Comparison of ENCODE assay signal across 8 cellular contexts in genomic region chr1:26472901-26473845, GRCh38. TPM values are rescaled to one million over a fixed set of nuclear protein-coding genes. Genes with fewer than 3 reads are reported as not detected.
A peak's percentile ranks its signal among the peaks of the same experiment; 100 is the strongest.
DNase-seq lines count a peak whose midpoint lies in the region; ATAC-seq, FAIRE-seq and TF ChIP-seq lines count a peak whose summit lies in the region.

No MANE protein-coding gene starts in this region.

- ATAC-seq in HG02884 (IDR thresholded peaks at IDR 0.05; ENCODE audit: unreplicated experiment) (peak; percentile 56), T-helper 17 cell (peak; percentile 80)

- H3K9me3 ChIP-seq in T-helper 17 cell (ENCODE audit: control insufficient read depth, low read length, poor library complexity, severe bottlenecking), result no peaks in the 10 kb centered on the region
- no peaks in the 10 kb centered on the region for H3K9me3 ChIP-seq in left ventricle myocardium inferior (replicated peaks)

- peak overlapping the region; percentile 92 for H3K4me3 Mint-ChIP-seq in T-helper 17 cell
- H3K4me3 Mint-ChIP-seq in type B pancreatic cell, result peak overlapping the region; percentile 92

- peak overlapping the region; percentile 99 for H3K27ac ChIP-seq in left ventricle myocardium inferior (replicated peaks)

- H3K27me3 Mint-ChIP-seq in T-helper 17 cell (no peaks in the 10 kb centered on the region), type B pancreatic cell (no peaks in the 10 kb centered on the region)

- H3K27me3 ChIP-seq in left ventricle myocardium inferior (ENCODE audit: low read depth), result no peaks in the 10 kb centered on the region

- H3K4me1 ChIP-seq in left ventricle myocardium inferior, result peaks cover 58% of the 10 kb centered on the region

- intact Hi-C loops in left ventricle myocardium inferior (cut with micrococcal nuclease), result no loop called here
- intact Hi-C loops in posterior vena cava (cut with DNase I), result no loop called here

- peaks cover 45% of the 10 kb centered on the region for H3K36me3 ChIP-seq in left ventricle myocardium inferior

- peak; percentile 92 for FAIRE-seq in GM12892 (lab: Jason Lieb, UNC)

- TF ChIP-seq CTCF in left ventricle myocardium inferior (IDR thresholded peaks at IDR 0.05; ENCODE audit: borderline replicate concordance) (no peak), type B pancreatic cell (conservative IDR thresholded peaks at IDR 0.05) (no peak)

- peak overlapping the region; percentile 93 for H3K27ac Mint-ChIP-seq in T-helper 17 cell
- peak overlapping the region; percentile 73 for H3K27ac Mint-ChIP-seq in type B pancreatic cell

- H3K36me3 Mint-ChIP-seq in T-helper 17 cell (ENCODE audit: low read depth) (no peaks in the 10 kb centered on the region), type B pancreatic cell (peaks cover 37% of the 10 kb centered on the region)

- DNase-seq in GM12892 (ENCODE audit: insufficient read length), result peak; percentile 89
- DNase-seq in NCI-H1694 (lab: John Stamatoyannopoulos, UW), result peak; percentile 73
- peak; percentile 96 to 97 (median 96) for DNase-seq in T-helper 17 cell
- peak in 55 of 56 donors; percentile 60 to 98 (median 92) for DNase-seq in amygdala (lab: John Stamatoyannopoulos, UW)
- DNase-seq in left ventricle myocardium inferior, result peak; percentile 95
- peak; percentile 99 for DNase-seq in posterior vena cava (ENCODE audit: low spot score)
- DNase-seq in type B pancreatic cell (ENCODE audit: extremely low spot score, unreplicated experiment), result peak; percentile 96

- TF ChIP-seq POLR2A in GM12892 (IDR thresholded peaks at IDR 0.05; ENCODE audit: low read depth, low read length), result peak; percentile 45; the same call in 1 of the 2 replicates

- no peaks in the 10 kb centered on the region for H3K9me3 Mint-ChIP-seq in type B pancreatic cell

- H3K4me1 Mint-ChIP-seq in T-helper 17 cell (peaks cover 25% of the 10 kb centered on the region), type B pancreatic cell (ENCODE audit: unreplicated experiment) (peaks cover 47% of the 10 kb centered on the region)

- peak overlapping the region; percentile 97 for H3K4me3 ChIP-seq in left ventricle myocardium inferior

RNA-seq across cellular contexts. Expression of gene HMGN2, which starts 0.9 kb away (rescaled TPM):
- polyA plus RNA-seq in GM12892 (2012; ENCODE audit: missing spikeins), result 621 TPM
- total RNA-seq in T-helper 17 cell (100 to 1,000 TPM; 271 to 276 TPM), left ventricle myocardium inferior (158 TPM), posterior vena cava (100 to 1,000 TPM; 129 to 265 TPM), type B pancreatic cell (ENCODE audit: low replicate concordance) (358 and 559 TPM in 2 replicates)

RNA-seq across cellular contexts. Expression of gene DHDDS, which starts 41.1 kb away (rescaled TPM):
- 26.1 TPM for polyA plus RNA-seq in GM12892 (2012; ENCODE audit: missing spikeins)
- total RNA-seq in T-helper 17 cell (10 to 100 TPM; 32.4 to 38.8 TPM), left ventricle myocardium inferior (27.9 TPM), posterior vena cava (10 to 100 TPM; 43.3 to 45.2 TPM), type B pancreatic cell (ENCODE audit: low replicate concordance) (46.5 and 68.6 TPM in 2 replicates)

RNA-seq across cellular contexts. Expression of gene RPS6KA1, which starts 56.4 kb away (rescaled TPM):
- polyA plus RNA-seq in GM12892 (2012; ENCODE audit: missing spikeins), result 56.6 TPM
- total RNA-seq in T-helper 17 cell (10 to 100 TPM; 76.3 to 98.0 TPM), left ventricle myocardium inferior (4.9 TPM), posterior vena cava (10 to 100 TPM; 10.2 to 13.9 TPM), type B pancreatic cell (ENCODE audit: low replicate concordance) (27.7 and 31.8 TPM in 2 replicates)

Comparison
In these comparisons a context has a peak if more than half of its experiments do, and no peak if none do; other contexts are left out.
1. Peak in every context shown above with its lines: DNase-seq, ATAC-seq, H3K4me3 ChIP-seq and H3K27ac ChIP-seq.